In the genomic region with DNA sequence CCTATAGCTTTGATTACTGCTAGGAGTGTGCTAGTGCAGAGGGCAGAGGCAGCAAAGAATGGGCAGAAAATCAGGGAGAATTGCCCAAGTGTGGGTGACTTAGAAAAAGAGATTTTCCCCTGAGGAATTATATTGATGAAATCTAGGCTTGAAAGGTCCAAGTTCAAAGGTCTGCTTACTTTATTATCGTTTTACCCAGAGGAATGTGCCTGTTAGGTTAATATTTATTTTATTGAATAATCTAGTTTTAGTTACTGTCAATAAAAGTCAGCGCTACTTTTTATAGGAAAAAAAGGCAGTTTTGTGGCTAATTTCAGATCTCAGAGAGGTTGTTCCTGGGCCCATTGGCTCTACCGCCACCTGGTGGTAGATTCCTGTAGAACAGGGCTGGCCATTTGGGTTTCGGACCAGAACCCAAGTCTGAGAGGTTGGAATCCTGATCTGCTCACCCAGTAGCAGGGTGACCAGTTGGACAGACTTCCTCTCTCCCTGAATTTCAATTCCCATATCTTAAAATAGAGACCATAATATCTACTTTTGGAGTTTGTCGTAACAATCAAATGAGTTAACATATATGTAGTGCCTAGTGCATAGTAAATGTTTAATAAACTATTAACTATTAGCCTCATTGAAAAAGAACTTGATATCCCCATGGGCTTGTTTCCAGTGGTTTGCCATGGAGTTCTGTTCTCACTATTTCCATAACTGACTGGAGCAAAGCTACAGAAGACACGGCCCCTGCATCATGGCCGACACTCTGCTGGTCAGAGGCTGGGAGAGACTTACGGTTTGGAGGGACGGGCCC, we compare ENCODE assay signal across 8 cellular contexts.
DNase-seq lines count a peak whose midpoint lies in the region; ATAC-seq and TF ChIP-seq lines count a peak whose summit lies in the region.

No MANE protein-coding gene starts in this region.

- no peak overlapping the region for H3K4me3 ChIP-seq in neural progenitor cell

- no peak overlapping the region for H3K9ac ChIP-seq in neural progenitor cell

- H3K9me3 Mint-ChIP-seq in activated T-cell treated with anti-CD3 and anti-CD28 coated beads, Interleukin-2, amount 50 U/mL, for 72 hours: no peaks in the 10 kb centered on the region
- peaks cover 2% of the 10 kb centered on the region for H3K9me3 Mint-ChIP-seq in neural progenitor cell

- DNase-seq in NCI-H510A treated with DMSO at 0.1 percent for 48 hours (lab: John Stamatoyannopoulos, UW): peak; percentile 0
- no peak for DNase-seq in NCI-H510A (lab: John Stamatoyannopoulos, UW)
- peak; percentile 6 for DNase-seq in NOMO-1 treated with dmso at 0.1 percent for 144 hours (lab: John Stamatoyannopoulos, UW; ENCODE audit: unreplicated experiment)
- DNase-seq in activated T-cell treated with anti-CD3 and anti-CD28 coated beads, Interleukin-2, amount 50 U/mL, for 72 hours: peak; percentile 58 to 66
- peak; percentile 28 for DNase-seq in fibroblast of the conjunctiva (ENCODE audit: low read depth)
- peak; percentile 61 for DNase-seq in neural progenitor cell (ENCODE audit: low spot score)
- peak in 33 of 49 donors; percentile 4 to 59 (median 28) for DNase-seq in substantia nigra (lab: John Stamatoyannopoulos, UW)

- no peaks in the 10 kb centered on the region for H3K36me3 ChIP-seq in neural progenitor cell

- no peak overlapping the region for H3K27ac Mint-ChIP-seq in activated T-cell treated with anti-CD3 and anti-CD28 coated beads, Interleukin-2, amount 50 U/mL, for 72 hours
- no peak overlapping the region for H3K27ac Mint-ChIP-seq in neural progenitor cell

- no peaks in the 10 kb centered on the region for H3K9me3 ChIP-seq in neural progenitor cell (ENCODE audit: low read depth)

- H3K27me3 Mint-ChIP-seq in activated T-cell treated with anti-CD3 and anti-CD28 coated beads, Interleukin-2, amount 50 U/mL, for 72 hours (ENCODE audit: low read depth): no peaks in the 10 kb centered on the region
- peaks cover 5% of the 10 kb centered on the region for H3K27me3 Mint-ChIP-seq in neural progenitor cell (ENCODE audit: insufficient read depth, low read depth)

- TF ChIP-seq CTCF in neural progenitor cell (IDR thresholded peaks at IDR 0.05): peak; percentile 99

- no peaks in the 10 kb centered on the region for H3K4me1 ChIP-seq in neural progenitor cell

- no peak overlapping the region for H3K4me3 Mint-ChIP-seq in activated T-cell treated with anti-CD3 and anti-CD28 coated beads, Interleukin-2, amount 50 U/mL, for 72 hours
- no peak overlapping the region for H3K4me3 Mint-ChIP-seq in neural progenitor cell

- no peaks in the 10 kb centered on the region for H4K20me1 ChIP-seq in neural progenitor cell (ENCODE audit: low read depth)

- H3K27me3 ChIP-seq in neural progenitor cell: no peaks in the 10 kb centered on the region

- H3K36me3 Mint-ChIP-seq in activated T-cell treated with anti-CD3 and anti-CD28 coated beads, Interleukin-2, amount 50 U/mL, for 72 hours (ENCODE audit: insufficient read depth in 2 of 2): no peaks in the 10 kb centered on the region
- peaks cover under 1% of the 10 kb centered on the region for H3K36me3 Mint-ChIP-seq in neural progenitor cell

- ATAC-seq in activated T-cell treated with anti-CD3 and anti-CD28 coated beads, Interleukin-2, amount 50 U/mL, for 72 hours (replicated peaks in 1 of 2): peak in 1 of 2 donors; percentile 45
- no peak for ATAC-seq in HG02678 (IDR thresholded peaks at IDR 0.05; ENCODE audit: unreplicated experiment)

- H2AFZ ChIP-seq in neural progenitor cell (replicated peaks): no peak overlapping the region

- H3K27ac ChIP-seq in neural progenitor cell (no peak overlapping the region), substantia nigra (ENCODE audit: low read depth, low read length, poor library complexity, severe bottlenecking) (no peak overlapping the region)

- no peak overlapping the region for H3K4me2 ChIP-seq in neural progenitor cell

- H3K4me1 Mint-ChIP-seq in activated T-cell treated with anti-CD3 and anti-CD28 coated beads, Interleukin-2, amount 50 U/mL, for 72 hours (ENCODE audit: low read depth): no peaks in the 10 kb centered on the region
- peaks cover 2% of the 10 kb centered on the region for H3K4me1 Mint-ChIP-seq in neural progenitor cell

- no peaks in the 10 kb centered on the region for H3K79me2 ChIP-seq in neural progenitor cell (ENCODE audit: low read depth)

- peaks cover 9% of the 10 kb centered on the region for H3F3A ChIP-seq in neural progenitor cell (ENCODE audit: low read depth)
